1 cellular context compared by ENCODE assay signal in the genomic region with DNA sequence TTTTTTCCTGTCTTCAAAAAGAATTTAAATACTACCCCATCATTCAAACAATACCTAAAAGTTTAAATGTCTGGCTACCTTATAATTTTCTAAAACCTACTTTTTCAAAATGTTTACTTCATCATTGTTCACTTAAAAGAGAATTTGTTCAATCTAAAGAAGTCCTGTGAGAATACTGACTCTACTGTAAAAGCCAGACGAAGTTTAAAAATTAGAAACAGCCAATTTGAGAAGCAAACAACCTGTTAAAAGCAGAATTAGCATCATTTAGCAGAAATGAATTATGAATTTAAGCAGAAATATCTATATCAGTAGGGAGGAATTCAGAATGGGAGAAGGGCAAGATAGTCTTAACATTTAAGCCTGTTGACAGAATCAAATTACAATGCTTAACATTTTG.
TF ChIP-seq lines count a peak whose summit lies in the region.

No MANE protein-coding gene starts in this region.

TF ChIP-seq in neural cell, 6 proteins besides CTCF, POLR2A, EP300 and RAD21:
- TF ChIP-seq, protein P1, sequence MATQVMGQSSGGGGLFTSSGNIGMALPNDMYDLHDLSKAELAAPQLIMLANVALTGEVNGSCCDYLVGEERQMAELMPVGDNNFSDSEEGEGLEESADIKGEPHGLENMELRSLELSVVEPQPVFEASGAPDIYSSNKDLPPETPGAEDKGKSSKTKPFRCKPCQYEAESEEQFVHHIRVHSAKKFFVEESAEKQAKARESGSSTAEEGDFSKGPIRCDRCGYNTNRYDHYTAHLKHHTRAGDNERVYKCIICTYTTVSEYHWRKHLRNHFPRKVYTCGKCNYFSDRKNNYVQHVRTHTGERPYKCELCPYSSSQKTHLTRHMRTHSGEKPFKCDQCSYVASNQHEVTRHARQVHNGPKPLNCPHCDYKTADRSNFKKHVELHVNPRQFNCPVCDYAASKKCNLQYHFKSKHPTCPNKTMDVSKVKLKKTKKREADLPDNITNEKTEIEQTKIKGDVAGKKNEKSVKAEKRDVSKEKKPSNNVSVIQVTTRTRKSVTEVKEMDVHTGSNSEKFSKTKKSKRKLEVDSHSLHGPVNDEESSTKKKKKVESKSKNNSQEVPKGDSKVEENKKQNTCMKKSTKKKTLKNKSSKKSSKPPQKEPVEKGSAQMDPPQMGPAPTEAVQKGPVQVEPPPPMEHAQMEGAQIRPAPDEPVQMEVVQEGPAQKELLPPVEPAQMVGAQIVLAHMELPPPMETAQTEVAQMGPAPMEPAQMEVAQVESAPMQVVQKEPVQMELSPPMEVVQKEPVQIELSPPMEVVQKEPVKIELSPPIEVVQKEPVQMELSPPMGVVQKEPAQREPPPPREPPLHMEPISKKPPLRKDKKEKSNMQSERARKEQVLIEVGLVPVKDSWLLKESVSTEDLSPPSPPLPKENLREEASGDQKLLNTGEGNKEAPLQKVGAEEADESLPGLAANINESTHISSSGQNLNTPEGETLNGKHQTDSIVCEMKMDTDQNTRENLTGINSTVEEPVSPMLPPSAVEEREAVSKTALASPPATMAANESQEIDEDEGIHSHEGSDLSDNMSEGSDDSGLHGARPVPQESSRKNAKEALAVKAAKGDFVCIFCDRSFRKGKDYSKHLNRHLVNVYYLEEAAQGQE (IDR thresholded peaks at IDR 0.05; ENCODE audit: borderline replicate concordance), result no peak
- TF ChIP-seq SMC3 (conservative IDR thresholded peaks at IDR 0.05; ENCODE audit: poor library complexity), result no peak
- TF ChIP-seq TAF1 (IDR thresholded peaks at IDR 0.05; ENCODE audit: low read depth), result no peak
- TF ChIP-seq EZH2 (IDR thresholded peaks at IDR 0.05; ENCODE audit: borderline replicate concordance, insufficient read depth, low read length, poor library complexity, severe bottlenecking), result no peak
- TF ChIP-seq MXI1 (conservative IDR thresholded peaks at IDR 0.05; ENCODE audit: poor library complexity, severe bottlenecking), result no peak
- TF ChIP-seq POLR2AphosphoS5 (IDR thresholded peaks at IDR 0.05), result no peak
